21 cellular contexts compared by ENCODE assay signal in genomic region chr11:11220786-11221185, GRCh38.
"Had no signal": no experiment of that assay in that cellular context is flagged by ENCODE, and none has a peak within 500 bp of the region (broad histone marks: within the 10 kb centered on the region; RNA-seq: fewer than 3 reads in every experiment).

No MANE protein-coding gene starts in this region.

- H3K4me3 Mint-ChIP-seq: dendritic cell treated with granulocyte-macrophage colony-stimulating factor and Interleukin-4, amounts not matched to agents 40 ng/mL and 50 ng/mL, for 4 days; effector memory CD8-positive, alpha-beta T cell; naive thymus-derived CD8-positive, alpha-beta T cell; stimulated activated memory B cell treated with anti-CD40 and anti-IgM and Interleukin-4, amounts not matched to agents 10 μg/mL and 1 μg/mL and 100 μg/mL, for 72 hours; stimulated activated naive CD8-positive, alpha-beta T cell treated with anti-CD3 and anti-CD28 coated beads, Interleukin-15, Interleukin-2, amounts not matched to agents 100 ng/mL and 50 ng/mL, for 24 hours had no signal

- H3K27me3 Mint-ChIP-seq: stimulated activated memory B cell treated with anti-CD40 and anti-IgM and Interleukin-4, amounts not matched to agents 10 μg/mL and 1 μg/mL and 100 μg/mL, for 72 hours; stimulated activated naive CD8-positive, alpha-beta T cell treated with anti-CD3 and anti-CD28 coated beads, Interleukin-15, Interleukin-2, amounts not matched to agents 100 ng/mL and 50 ng/mL, for 24 hours had no signal

- ATAC-seq: effector memory CD8-positive, alpha-beta T cell; heart left ventricle; mucosa of descending colon; naive thymus-derived CD8-positive, alpha-beta T cell; psoas muscle; right lobe of liver; stimulated activated memory B cell treated with anti-CD40 and anti-IgM and Interleukin-4, amounts not matched to agents 10 μg/mL and 1 μg/mL and 100 μg/mL, for 72 hours; upper lobe of right lung had no signal

- H3K27ac Mint-ChIP-seq: dendritic cell treated with granulocyte-macrophage colony-stimulating factor and Interleukin-4, amounts not matched to agents 40 ng/mL and 50 ng/mL, for 4 days; effector memory CD8-positive, alpha-beta T cell; naive thymus-derived CD8-positive, alpha-beta T cell; stimulated activated memory B cell treated with anti-CD40 and anti-IgM and Interleukin-4, amounts not matched to agents 10 μg/mL and 1 μg/mL and 100 μg/mL, for 72 hours; stimulated activated naive CD8-positive, alpha-beta T cell treated with anti-CD3 and anti-CD28 coated beads, Interleukin-15, Interleukin-2, amounts not matched to agents 100 ng/mL and 50 ng/mL, for 24 hours had no signal

- H3K4me1 ChIP-seq: right lobe of liver, testis, upper lobe of right lung had no signal

- H3K9me3 ChIP-seq: heart left ventricle, mucosa of descending colon, neutrophil, psoas muscle, right lobe of liver, testis, tibial nerve, upper lobe of right lung, vagina had no signal

- H3K4me3 ChIP-seq: heart left ventricle, mucosa of descending colon, psoas muscle, right lobe of liver, testis, tibial nerve, upper lobe of right lung, vagina had no signal

- H3K36me3 Mint-ChIP-seq: naive thymus-derived CD8-positive, alpha-beta T cell; stimulated activated memory B cell treated with anti-CD40 and anti-IgM and Interleukin-4, amounts not matched to agents 10 μg/mL and 1 μg/mL and 100 μg/mL, for 72 hours had no signal

- H3K27me3 ChIP-seq: heart left ventricle, neutrophil, right lobe of liver, testis, tibial nerve, upper lobe of right lung, vagina had no signal

- H3K9me3 Mint-ChIP-seq: dendritic cell treated with granulocyte-macrophage colony-stimulating factor and Interleukin-4, amounts not matched to agents 40 ng/mL and 50 ng/mL, for 4 days; effector memory CD8-positive, alpha-beta T cell; naive thymus-derived CD8-positive, alpha-beta T cell; stimulated activated memory B cell treated with anti-CD40 and anti-IgM and Interleukin-4, amounts not matched to agents 10 μg/mL and 1 μg/mL and 100 μg/mL, for 72 hours; stimulated activated naive CD8-positive, alpha-beta T cell treated with anti-CD3 and anti-CD28 coated beads, Interleukin-15, Interleukin-2, amounts not matched to agents 100 ng/mL and 50 ng/mL, for 24 hours had no signal

- DNase-seq: effector memory CD8-positive, alpha-beta T cell; erythroblast; heart left ventricle; hippocampal formation; kidney glomerular epithelial cell; mucosa of descending colon; naive thymus-derived CD8-positive, alpha-beta T cell; psoas muscle; retina; stimulated activated CD4-positive, alpha-beta T cell treated with anti-CD3 and anti-CD28 coated beads, Interleukin-1b, Interleukin-23, amount 100 ng/mL, for 48 hours; stimulated activated CD4-positive, alpha-beta T cell treated with anti-CD3 and anti-CD28 coated beads, Interleukin-4, amount 100 ng/mL, for 24 hours; testis; upper lobe of right lung had no signal

- FAIRE-seq: frontal cortex had no signal

- H3K36me3 ChIP-seq: heart left ventricle, neutrophil, right lobe of liver, tibial nerve, upper lobe of right lung, vagina had no signal

- H3K27ac ChIP-seq: heart left ventricle, neutrophil, psoas muscle, right lobe of liver, testis, tibial nerve, upper lobe of right lung, vagina had no signal
